Comparison of ENCODE assay signal across 22 cellular contexts in genomic region chr14:97874394-97874793, GRCh38.
DNase-seq lines count a peak whose midpoint lies in the region; ATAC-seq lines count a peak whose summit lies in the region.
"Had no signal": no experiment of that assay in that cellular context is flagged by ENCODE, and none has a peak within 500 bp of the region (broad histone marks: within the 10 kb centered on the region; RNA-seq: fewer than 3 reads in every experiment).

No MANE protein-coding gene starts in this region.

- H3K4me1 ChIP-seq in CD4-positive, CD25-positive, alpha-beta regulatory T cell (ENCODE audit: control insufficient read depth, insufficient read depth, low read length, poor library complexity, severe bottlenecking) = peaks cover 8% of the 10 kb centered on the region
- H3K4me1 ChIP-seq: BLaER1 had no signal

- no peaks in the 10 kb centered on the region for H3K36me3 ChIP-seq in CD4-positive, CD25-positive, alpha-beta regulatory T cell (ENCODE audit: control insufficient read depth, insufficient read depth, low read length)
- H3K36me3 ChIP-seq: BLaER1 had no signal

- H3K27ac Mint-ChIP-seq in activated T-cell treated with anti-CD3 and anti-CD28 coated beads, Interleukin-2, amount 50 U/mL, for 72 hours = peak overlapping the region; percentile 5
- H3K27ac Mint-ChIP-seq in activated T-cell treated with anti-CD3 and anti-CD28 coated beads, Interleukin-2, amount 50 U/mL, for 24 hours = no peak overlapping the region
- no peak overlapping the region for H3K27ac Mint-ChIP-seq in CD4-positive, CD25-positive, alpha-beta regulatory T cell
- peak overlapping the region; percentile 4 to 73 for H3K27ac Mint-ChIP-seq in T-cell
- H3K27ac Mint-ChIP-seq in naive thymus-derived CD8-positive, alpha-beta T cell = peak overlapping the region in 8 of 10 donors; percentile 11 to 89 (median 62)
- H3K27ac Mint-ChIP-seq: H9 had no signal

- DNase-seq in activated T-cell treated with anti-CD3 and anti-CD28 coated beads, Interleukin-2, amount 50 U/mL, for 72 hours = no peak
- no peak for DNase-seq in activated T-cell treated with anti-CD3 and anti-CD28 coated beads, Interleukin-2, amount 50 U/mL, for 24 hours
- DNase-seq in CD4-positive, CD25-positive, alpha-beta regulatory T cell = peak in 2 of 3 donors; percentile 2 to 49
- peak in 4 of 34 experiments; percentile 2 to 15 (median 5) for DNase-seq in T-cell
- DNase-seq in naive thymus-derived CD8-positive, alpha-beta T cell = peak in 2 of 10 donors; percentile 25 to 32
- no peak for DNase-seq in NCI-H2171 (lab: John Stamatoyannopoulos, UW)
- DNase-seq: Caco-2, H9, Kasumi-1, NCI-H1092 treated with DMSO at 0.1 percent for 48 hours, NCI-H1436, NCI-H187, NCI-H2081 treated with DMSO at 0.1 percent for 48 hours, NCI-H2171 treated with DMSO at 0.1 percent for 48 hours, NCI-H345, NCI-H524, NCI-H774 had no signal

- POLR2A ChIA-PET in T-cell (lab: Charles Lee) = no interaction called here
- POLR2A ChIA-PET in naive thymus-derived CD8-positive, alpha-beta T cell (lab: Charles Lee) = interaction anchor here (0.7 to 1.2 kb wide), 4 partner anchors 9 to 104 kb away, joined by 3 to 4 read pairs (median 3); no protein-coding TSS in a partner anchor

- CTCF ChIA-PET in T-cell (lab: Charles Lee) = no interaction called here

- H3K9me3 Mint-ChIP-seq in activated T-cell treated with anti-CD3 and anti-CD28 coated beads, Interleukin-2, amount 50 U/mL, for 72 hours = peaks cover 0 to 4% of the 10 kb centered on the region in 2 donors
- H3K9me3 Mint-ChIP-seq in activated T-cell treated with anti-CD3 and anti-CD28 coated beads, Interleukin-2, amount 50 U/mL, for 24 hours = no peaks in the 10 kb centered on the region
- peaks cover 0 to 4% (median 0%) of the 10 kb centered on the region in 7 donors for H3K9me3 Mint-ChIP-seq in CD4-positive, CD25-positive, alpha-beta regulatory T cell
- peaks cover 0 to 5% (median 0%) of the 10 kb centered on the region in 3 donors for H3K9me3 Mint-ChIP-seq in T-cell
- no peaks in the 10 kb centered on the region for H3K9me3 Mint-ChIP-seq in naive thymus-derived CD8-positive, alpha-beta T cell
- H3K9me3 Mint-ChIP-seq: GM23338, H9 had no signal

- no peaks in the 10 kb centered on the region for H3K27me3 ChIP-seq in CD4-positive, CD25-positive, alpha-beta regulatory T cell (ENCODE audit: control insufficient read depth, insufficient read depth, low read length)
- H3K27me3 ChIP-seq: BLaER1 had no signal

- H3K4me3 Mint-ChIP-seq in activated T-cell treated with anti-CD3 and anti-CD28 coated beads, Interleukin-2, amount 50 U/mL, for 72 hours = peak overlapping the region; percentile 5 to 6
- H3K4me3 Mint-ChIP-seq in activated T-cell treated with anti-CD3 and anti-CD28 coated beads, Interleukin-2, amount 50 U/mL, for 24 hours = no peak overlapping the region
- H3K4me3 Mint-ChIP-seq in CD4-positive, CD25-positive, alpha-beta regulatory T cell = peak overlapping the region in 1 of 4 donors; percentile 56
- H3K4me3 Mint-ChIP-seq in T-cell = peak overlapping the region in 1 of 3 donors; percentile 65
- H3K4me3 Mint-ChIP-seq in naive thymus-derived CD8-positive, alpha-beta T cell = peak overlapping the region; percentile 5 to 81 (median 64)
- H3K4me3 Mint-ChIP-seq: GM23338, H9 had no signal

- H3K27ac ChIP-seq in CD4-positive, CD25-positive, alpha-beta regulatory T cell (ENCODE audit: insufficient read depth, low read length, poor library complexity, severe bottlenecking) = no peak overlapping the region
- H3K27ac ChIP-seq: BLaER1 had no signal

- peaks cover 34% of the 10 kb centered on the region for H3K4me1 Mint-ChIP-seq in activated T-cell treated with anti-CD3 and anti-CD28 coated beads, Interleukin-2, amount 50 U/mL, for 72 hours (ENCODE audit: low read depth)
- H3K4me1 Mint-ChIP-seq in activated T-cell treated with anti-CD3 and anti-CD28 coated beads, Interleukin-2, amount 50 U/mL, for 24 hours (ENCODE audit: low read depth) = peaks cover 38% of the 10 kb centered on the region
- peaks cover 6 to 36% (median 20%) of the 10 kb centered on the region in 4 donors for H3K4me1 Mint-ChIP-seq in CD4-positive, CD25-positive, alpha-beta regulatory T cell
- H3K4me1 Mint-ChIP-seq in T-cell = peaks cover 39 to 46% (median 40%) of the 10 kb centered on the region in 3 donors
- peaks cover 32 to 59% (median 45%) of the 10 kb centered on the region in 4 donors for H3K4me1 Mint-ChIP-seq in naive thymus-derived CD8-positive, alpha-beta T cell

- no peaks in the 10 kb centered on the region for H3K27me3 Mint-ChIP-seq in activated T-cell treated with anti-CD3 and anti-CD28 coated beads, Interleukin-2, amount 50 U/mL, for 72 hours (ENCODE audit: low read depth)
- no peaks in the 10 kb centered on the region for H3K27me3 Mint-ChIP-seq in activated T-cell treated with anti-CD3 and anti-CD28 coated beads, Interleukin-2, amount 50 U/mL, for 24 hours
- no peaks in the 10 kb centered on the region for H3K27me3 Mint-ChIP-seq in CD4-positive, CD25-positive, alpha-beta regulatory T cell
- no peaks in the 10 kb centered on the region for H3K27me3 Mint-ChIP-seq in T-cell
- H3K27me3 Mint-ChIP-seq in naive thymus-derived CD8-positive, alpha-beta T cell = no peaks in the 10 kb centered on the region
- H3K27me3 Mint-ChIP-seq: CD4-positive, alpha-beta memory T cell had no signal

- ATAC-seq in activated T-cell treated with anti-CD3 and anti-CD28 coated beads, Interleukin-2, amount 50 U/mL, for 72 hours (replicated peaks in 1 of 2) = peak in 1 of 2 donors; percentile 23
- ATAC-seq in CD4-positive, CD25-positive, alpha-beta regulatory T cell (ENCODE audit: low read depth in 2 of 2) = no peak
- peak in 3 of 4 experiments; percentile 50 to 51 (median 50) for ATAC-seq in T-cell (replicated peaks in 1 of 4)
- ATAC-seq in naive thymus-derived CD8-positive, alpha-beta T cell = peak; percentile 34 to 56
- no peak for ATAC-seq in GM19324 (IDR thresholded peaks at IDR 0.05; ENCODE audit: low FRiP score, unreplicated experiment)
- ATAC-seq: GM23338, K562 had no signal

- no peak overlapping the region for H3K4me3 ChIP-seq in CD4-positive, CD25-positive, alpha-beta regulatory T cell (ENCODE audit: low read depth, low read length)
- H3K4me3 ChIP-seq: BLaER1, GM23338, K562 had no signal

- H3K36me3 Mint-ChIP-seq in activated T-cell treated with anti-CD3 and anti-CD28 coated beads, Interleukin-2, amount 50 U/mL, for 72 hours (ENCODE audit: insufficient read depth in 2 of 2) = no peaks in the 10 kb centered on the region
- H3K36me3 Mint-ChIP-seq in activated T-cell treated with anti-CD3 and anti-CD28 coated beads, Interleukin-2, amount 50 U/mL, for 24 hours (ENCODE audit: low read depth) = no peaks in the 10 kb centered on the region
- H3K36me3 Mint-ChIP-seq in CD4-positive, CD25-positive, alpha-beta regulatory T cell = no peaks in the 10 kb centered on the region
- H3K36me3 Mint-ChIP-seq in T-cell = no peaks in the 10 kb centered on the region
- H3K36me3 Mint-ChIP-seq in naive thymus-derived CD8-positive, alpha-beta T cell = peaks cover 0 to 3% (median 0%) of the 10 kb centered on the region in 3 donors
- H3K36me3 Mint-ChIP-seq: CD4-positive, alpha-beta memory T cell had no signal

- no peaks in the 10 kb centered on the region for H3K9me3 ChIP-seq in CD4-positive, CD25-positive, alpha-beta regulatory T cell (ENCODE audit: control insufficient read depth in 2 of 2, low read length in 2 of 2)
- H3K9me3 ChIP-seq: BLaER1, Caco-2 had no signal

Comparison
In these comparisons a context has a peak if more than half of its experiments do, and no peak if none do; other contexts are left out.
1. H3K27ac Mint-ChIP-seq: peak in activated T-cell treated with anti-CD3 and anti-CD28 coated beads, Interleukin-2, amount 50 U/mL, for 72 hours (single experiment), T-cell (2 of 2) and naive thymus-derived CD8-positive, alpha-beta T cell (8 of 10); none in activated T-cell treated with anti-CD3 and anti-CD28 coated beads, Interleukin-2, amount 50 U/mL, for 24 hours (single experiment) and CD4-positive, CD25-positive, alpha-beta regulatory T cell (0 of 3).
2. ATAC-seq: peak in T-cell (3 of 4) and naive thymus-derived CD8-positive, alpha-beta T cell (2 of 2); none in CD4-positive, CD25-positive, alpha-beta regulatory T cell (0 of 2) and GM19324 (single experiment).
3. DNase-seq: peak in CD4-positive, CD25-positive, alpha-beta regulatory T cell (2 of 3); none in activated T-cell treated with anti-CD3 and anti-CD28 coated beads, Interleukin-2, amount 50 U/mL, for 72 hours (0 of 2), activated T-cell treated with anti-CD3 and anti-CD28 coated beads, Interleukin-2, amount 50 U/mL, for 24 hours (single experiment) and NCI-H2171 (single experiment).